1 cellular context compared by ENCODE assay signal in genomic region chr7:1557771-1558170, GRCh38.
TF ChIP-seq lines count a peak whose summit lies in the region.

No MANE protein-coding gene starts in this region.

TF ChIP-seq in H1, 55 proteins besides CTCF, POLR2A, EP300 and RAD21:
- no peak for TF ChIP-seq CBX8 (IDR thresholded peaks at IDR 0.05; ENCODE audit: borderline replicate concordance, low read depth, low read length)
- no peak for TF ChIP-seq CHD2 (IDR thresholded peaks at IDR 0.05; ENCODE audit: low read length)
- TF ChIP-seq CREB1 (IDR thresholded peaks at IDR 0.05): no peak
- TF ChIP-seq PHF8 (conservative IDR thresholded peaks at IDR 0.05; ENCODE audit: low read depth, low read length): no peak
- no peak for TF ChIP-seq CTBP2 (IDR thresholded peaks at IDR 0.05; ENCODE audit: borderline replicate concordance, insufficient read depth, insufficient read length, low read length)
- no peak for TF ChIP-seq ATF2 (IDR thresholded peaks at IDR 0.05; ENCODE audit: low read length)
- no peak for TF ChIP-seq SUZ12 (IDR thresholded peaks at IDR 0.05; ENCODE audit: low read length)
- no peak for TF ChIP-seq FOSL1 (IDR thresholded peaks at IDR 0.05; ENCODE audit: insufficient read depth, low read depth, low read length)
- no peak for TF ChIP-seq KDM4A (IDR thresholded peaks at IDR 0.05; ENCODE audit: low read depth, low read length, severe bottlenecking)
- TF ChIP-seq TAF1 (IDR thresholded peaks at IDR 0.05; ENCODE audit: low read depth, low read length): no peak
- no peak for TF ChIP-seq POU5F1 (IDR thresholded peaks at IDR 0.05; ENCODE audit: low read depth, low read length)
- no peak for TF ChIP-seq ZNF274 (IDR thresholded peaks at IDR 0.05; ENCODE audit: borderline replicate concordance, extremely low read depth, low read length)
- no peak for TF ChIP-seq TAF7 (optimal IDR thresholded peaks at IDR 0.05; ENCODE audit: borderline replicate concordance, low read depth, low read length)
- no peak for TF ChIP-seq HDAC2 (IDR thresholded peaks at IDR 0.05; ENCODE audit: borderline replicate concordance in 1 of 2, low read depth in 2 of 2, low read length in 2 of 2)
- no peak for TF ChIP-seq TEAD4 (IDR thresholded peaks at IDR 0.05; ENCODE audit: low read depth, low read length)
- no peak for TF ChIP-seq GTF2F1 (IDR thresholded peaks at IDR 0.05; ENCODE audit: borderline replicate concordance, low read depth, low read length)
